Comparison of ENCODE assay signal across 25 cellular contexts in the genomic region with DNA sequence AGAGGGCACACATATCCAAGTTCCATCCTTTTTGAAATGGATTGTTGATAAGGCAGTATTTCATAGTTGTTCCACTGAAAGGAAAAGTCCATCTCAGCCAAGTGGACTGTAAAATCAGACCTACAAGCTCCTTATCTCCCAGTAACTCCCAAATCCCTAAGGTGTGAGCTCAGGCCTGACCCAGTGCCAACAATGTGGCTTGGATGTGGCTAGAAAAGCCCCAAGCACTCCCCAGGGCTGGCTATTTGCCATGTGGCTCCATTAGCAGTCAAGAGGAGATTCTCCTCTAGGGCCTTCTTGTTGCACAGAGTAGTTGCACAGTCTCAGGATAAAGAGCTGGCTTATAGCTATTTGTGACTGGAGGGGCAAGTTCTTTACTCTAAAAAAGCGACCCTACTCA. TPM values are rescaled to one million over a fixed set of nuclear protein-coding genes. Genes with fewer than 3 reads are reported as not detected.
"Had no signal": no experiment of that assay in that cellular context is flagged by ENCODE, and none has a peak within 500 bp of the region (broad histone marks: within the 10 kb centered on the region; RNA-seq: fewer than 3 reads in every experiment).

No MANE protein-coding gene starts in this region.

- ATAC-seq: activated naive CD4-positive, alpha-beta T cell treated with anti-CD3 and anti-CD28 coated beads, Interleukin-2, amount 50 U/mL, for 72 hours; activated T-cell treated with anti-CD3 and anti-CD28 coated beads, Interleukin-2, amount 50 U/mL, for 72 hours; esophagus mucosa; left colon; naive thymus-derived CD8-positive, alpha-beta T cell had no signal

- H3K79me2 ChIP-seq: parathyroid adenoma had no signal

- H3K4me3 ChIP-seq: coronary artery had no signal

- H3K9me3 Mint-ChIP-seq: activated naive CD4-positive, alpha-beta T cell treated with anti-CD3 and anti-CD28 coated beads, Interleukin-2, amount 50 U/mL, for 72 hours; activated T-cell treated with anti-CD3 and anti-CD28 coated beads, Interleukin-2, amount 50 U/mL, for 72 hours; central memory CD8-positive, alpha-beta T cell; T-helper 2 cell treated with Interferon-gamma antibody and Interleukin-4, amounts not matched to agents 5 μg/mL and 100 μg/mL, for 36 hours had no signal

- H3K9me3 ChIP-seq: neutrophil had no signal

- DNase-seq: activated CD4-positive, alpha-beta T cell treated with anti-CD3 and anti-CD28 coated beads, Interleukin-2, amount 10 ng/mL, durations not matched to agents 24 days and 14 days; activated CD4-positive, CD25-positive, alpha-beta regulatory T cell; activated CD8-positive, alpha-beta memory T cell treated with anti-CD3 and anti-CD28 coated beads, Interleukin-2, amount 50 U/mL, for 48 hours; activated gamma-delta T cell; activated T-cell treated with anti-CD3 and anti-CD28 coated beads, Interleukin-2, amount 50 U/mL, for 72 hours; amniotic stem cell; foreskin fibroblast; immature natural killer cell; left colon; mesenchymal stem cell; naive thymus-derived CD8-positive, alpha-beta T cell; retina; stimulated activated CD4-positive, alpha-beta T cell treated with anti-CD3 and anti-CD28 coated beads, Interleukin-4, amount 100 ng/mL, for 24 hours; stimulated activated naive CD4-positive, alpha-beta T cell treated with Interleukin-2 at 50 U/mL for 16 hours; trophoblast cell had no signal

- H3K4me1 ChIP-seq: parathyroid adenoma had no signal

- H2AFZ ChIP-seq: parathyroid adenoma had no signal

- H3K36me3 ChIP-seq: neutrophil had no signal

- H3K27ac Mint-ChIP-seq: activated CD4-positive, alpha-beta T cell treated with anti-CD3 and anti-CD28 coated beads, Interleukin-2, amount 10 ng/mL, durations not matched to agents 24 days and 14 days; activated naive CD4-positive, alpha-beta T cell treated with anti-CD3 and anti-CD28 coated beads, Interleukin-2, amount 50 U/mL, for 72 hours; activated T-cell treated with anti-CD3 and anti-CD28 coated beads, Interleukin-2, amount 50 U/mL, for 72 hours; brain; immature natural killer cell; naive thymus-derived CD8-positive, alpha-beta T cell; T-helper 2 cell treated with Interferon-gamma antibody and Interleukin-4, amounts not matched to agents 5 μg/mL and 100 μg/mL, for 36 hours had no signal

- H3K27ac ChIP-seq: coronary artery, neutrophil, parathyroid adenoma had no signal

- H3K4me1 Mint-ChIP-seq: activated CD4-positive, alpha-beta T cell treated with anti-CD3 and anti-CD28 coated beads, Interleukin-2, amount 10 ng/mL, durations not matched to agents 24 days and 14 days; brain; central memory CD8-positive, alpha-beta T cell; immature natural killer cell; naive thymus-derived CD8-positive, alpha-beta T cell had no signal

- H3K9ac ChIP-seq: parathyroid adenoma had no signal

- H3K36me3 Mint-ChIP-seq: activated naive CD4-positive, alpha-beta T cell treated with anti-CD3 and anti-CD28 coated beads, Interleukin-2, amount 50 U/mL, for 72 hours; brain; immature natural killer cell; naive thymus-derived CD8-positive, alpha-beta T cell had no signal

- H3K4me3 Mint-ChIP-seq: activated CD4-positive, alpha-beta T cell treated with anti-CD3 and anti-CD28 coated beads, Interleukin-2, amount 10 ng/mL, durations not matched to agents 24 days and 14 days; activated T-cell treated with anti-CD3 and anti-CD28 coated beads, Interleukin-2, amount 50 U/mL, for 72 hours; brain; central memory CD8-positive, alpha-beta T cell; immature natural killer cell; naive thymus-derived CD8-positive, alpha-beta T cell; T-helper 2 cell treated with Interferon-gamma antibody and Interleukin-4, amounts not matched to agents 5 μg/mL and 100 μg/mL, for 36 hours had no signal

RNA-seq across cellular contexts. Expression of gene DGKK, which starts 25.0 kb away (rescaled TPM):
- total RNA-seq: activated CD4-positive, alpha-beta T cell treated with anti-CD3 and anti-CD28 coated beads, Interleukin-2, amount 10 ng/mL, durations not matched to agents 24 days and 14 days; activated naive CD4-positive, alpha-beta T cell treated with anti-CD3 and anti-CD28 coated beads, Interleukin-2, amount 50 U/mL, for 72 hours; activated T-cell treated with anti-CD3 and anti-CD28 coated beads, Interleukin-2, amount 50 U/mL, for 72 hours; esophagus mucosa; left colon; mucosa of gallbladder; naive thymus-derived CD8-positive, alpha-beta T cell; skeletal muscle tissue had no signal
